ENCODE assay signal across 32 cellular contexts in the genomic region with DNA sequence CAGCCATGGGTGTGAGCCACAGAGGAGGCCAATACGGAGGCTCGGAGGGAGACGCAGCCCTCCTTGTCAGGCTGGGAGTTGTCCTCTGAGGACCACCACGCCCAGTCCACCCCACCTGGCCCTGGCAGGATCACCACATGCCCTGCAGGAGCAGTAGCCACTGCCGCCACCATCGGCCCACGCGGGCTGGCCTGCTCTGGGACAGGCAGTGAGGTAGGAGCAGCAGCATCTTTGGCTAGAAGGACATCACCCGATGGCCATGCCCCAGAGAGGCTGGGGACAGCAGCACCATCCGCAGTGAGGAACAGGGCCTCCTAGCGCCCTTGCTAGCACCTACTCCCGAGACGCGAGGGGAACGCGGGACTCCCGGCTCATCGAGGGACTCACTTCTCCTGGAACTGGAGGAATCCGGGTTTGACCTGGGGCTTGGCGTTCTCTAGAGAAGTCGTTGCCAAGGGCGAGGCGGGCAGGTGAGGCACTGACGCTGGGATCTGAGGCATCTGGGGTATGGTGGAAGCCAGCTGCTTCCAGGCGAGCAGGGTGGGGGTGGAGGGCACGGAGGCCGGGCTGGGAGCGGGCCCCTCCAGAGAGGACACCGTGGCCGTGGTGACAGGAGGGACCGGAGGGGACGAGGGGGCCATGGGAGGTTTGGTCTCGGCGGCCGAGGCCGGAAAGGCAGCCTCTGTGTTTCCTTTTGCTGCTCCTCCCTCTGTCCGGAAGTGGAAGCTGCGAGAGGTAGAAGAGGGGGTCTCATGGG.
"Had no signal": no experiment of that assay in that cellular context is flagged by ENCODE, and none has a peak within 500 bp of the region (broad histone marks: within the 10 kb centered on the region; RNA-seq: fewer than 3 reads in every experiment).

No MANE protein-coding gene starts in this region.

- FAIRE-seq: astrocyte, RCC 7860 had no signal

- H3K4me1 ChIP-seq: adrenal gland, breast epithelium had no signal

- H3K27ac Mint-ChIP-seq: activated CD4-positive, alpha-beta T cell treated with anti-CD3 and anti-CD28 coated beads for 36 hours; activated CD8-positive, alpha-beta T cell treated with anti-CD3 and anti-CD28 coated beads, Interleukin-2, amount 10 ng/mL, durations not matched to agents 7 days and 5 days; activated naive CD4-positive, alpha-beta T cell treated with anti-CD3 and anti-CD28 coated beads for 36 hours; activated naive CD4-positive, alpha-beta T cell treated with anti-CD3 and anti-CD28 coated beads, Interleukin-2, amount 50 U/mL, for 72 hours; activated T-cell treated with anti-CD3 and anti-CD28 coated beads, Interleukin-2, amount 50 U/mL, for 24 hours; activated T-helper 1 cell treated with anti-CD3 and anti-CD28 coated beads, Interleukin-12 subunit alpha, Interleukin-12 subunit beta, Interleukin-2, Interleukin-4 antibody, amounts not matched to agents 30 ng/mL and 10 ng/mL and 1 ng/mL, durations not matched to agents 14 hours and 24 hours and 36 hours; WTC11 had no signal

- H3K27me3 ChIP-seq: adrenal gland, body of pancreas, breast epithelium had no signal

- H3K36me3 Mint-ChIP-seq: activated naive CD4-positive, alpha-beta T cell treated with anti-CD3 and anti-CD28 coated beads, Interleukin-2, amount 50 U/mL, for 72 hours; WTC11 had no signal

- DNase-seq: activated CD4-positive, alpha-beta T cell treated with anti-CD3 and anti-CD28 coated beads for 36 hours; activated CD4-positive, alpha-beta T cell treated with anti-CD3 and anti-CD28 coated beads, Interleukin-2, amount 10 ng/mL, durations not matched to agents 7 days and 5 days; activated CD4-positive, alpha-beta T cell treated with anti-CD3 and anti-CD28 coated beads, Interleukin-2, amount 50 U/mL, for 48 hours; activated CD8-positive, alpha-beta T cell treated with anti-CD3 and anti-CD28 coated beads, Interleukin-2, amount 10 ng/mL, durations not matched to agents 7 days and 5 days; activated gamma-delta T cell treated with Interleukin-2 at 50 U/mL for 16 hours; activated naive CD4-positive, alpha-beta T cell treated with anti-CD3 and anti-CD28 coated beads for 36 hours; activated T-cell treated with anti-CD3 and anti-CD28 coated beads, Interleukin-2, amount 50 U/mL, for 24 hours; adrenal gland; body of pancreas; Karpas-422; KBM-7; NCI-H1105; NCI-H1417 treated with DMSO at 0.1 percent for 48 hours; NCI-H1930; NCI-H2081 treated with DMSO at 0.1 percent for 48 hours; NCI-H226; NCI-H446 treated with DMSO at 0.1 percent for 48 hours; NCI-H69; NK-92 treated with Interleukin-12 subunit alpha and Interleukin-12 subunit beta, amount 100 ng/mL, for 24 hours; PC-9; SIG-M5; SW 1271; T-helper 1 cell; T-helper 2 cell; T1000 had no signal

- H3K27ac ChIP-seq: adrenal gland, body of pancreas, breast epithelium, PC-9 had no signal

- H3K4me3 ChIP-seq: adrenal gland, body of pancreas, breast epithelium, PC-9 had no signal

- H3K9me3 Mint-ChIP-seq: activated CD4-positive, alpha-beta T cell treated with anti-CD3 and anti-CD28 coated beads, Interleukin-2, amount 10 ng/mL, durations not matched to agents 7 days and 5 days; activated naive CD4-positive, alpha-beta T cell treated with anti-CD3 and anti-CD28 coated beads for 36 hours; activated naive CD4-positive, alpha-beta T cell treated with anti-CD3 and anti-CD28 coated beads, Interleukin-2, amount 50 U/mL, for 72 hours; activated T-cell treated with anti-CD3 and anti-CD28 coated beads, Interleukin-2, amount 50 U/mL, for 24 hours; activated T-helper 1 cell treated with anti-CD3 and anti-CD28 coated beads, Interleukin-12 subunit alpha, Interleukin-12 subunit beta, Interleukin-2, Interleukin-4 antibody, amounts not matched to agents 30 ng/mL and 10 ng/mL and 1 ng/mL, durations not matched to agents 14 hours and 24 hours and 36 hours; WTC11 had no signal

- H3K36me3 ChIP-seq: adrenal gland, breast epithelium had no signal

- ATAC-seq: activated CD4-positive, alpha-beta T cell treated with anti-CD3 and anti-CD28 coated beads for 36 hours; activated CD4-positive, CD25-positive, alpha-beta regulatory T cell treated with anti-CD3 and anti-CD28 coated beads, Interleukin-2, amount 50 U/mL, for 24 hours; activated CD8-positive, alpha-beta T cell treated with anti-CD3 and anti-CD28 coated beads, Interleukin-2, amount 10 ng/mL, durations not matched to agents 7 days and 5 days; activated naive CD4-positive, alpha-beta T cell treated with anti-CD3 and anti-CD28 coated beads, Interleukin-2, amount 50 U/mL, for 72 hours; body of pancreas; WTC11 had no signal

- H3K27me3 Mint-ChIP-seq: activated CD4-positive, alpha-beta T cell treated with anti-CD3 and anti-CD28 coated beads for 36 hours; activated CD4-positive, alpha-beta T cell treated with anti-CD3 and anti-CD28 coated beads, Interleukin-2, amount 10 ng/mL, durations not matched to agents 7 days and 5 days; activated T-cell treated with anti-CD3 and anti-CD28 coated beads, Interleukin-2, amount 50 U/mL, for 24 hours had no signal

- H2AFZ ChIP-seq: PC-9 had no signal

- H3K9me3 ChIP-seq: adrenal gland, body of pancreas, breast epithelium had no signal

- H3K4me2 ChIP-seq: PC-9 had no signal

- H3K4me1 Mint-ChIP-seq: activated CD4-positive, alpha-beta T cell treated with anti-CD3 and anti-CD28 coated beads for 36 hours; activated CD4-positive, alpha-beta T cell treated with anti-CD3 and anti-CD28 coated beads, Interleukin-2, amount 10 ng/mL, durations not matched to agents 7 days and 5 days had no signal

- H3K4me3 Mint-ChIP-seq: activated CD4-positive, alpha-beta T cell treated with anti-CD3 and anti-CD28 coated beads for 36 hours; activated CD4-positive, alpha-beta T cell treated with anti-CD3 and anti-CD28 coated beads, Interleukin-2, amount 10 ng/mL, durations not matched to agents 7 days and 5 days; activated CD8-positive, alpha-beta T cell treated with anti-CD3 and anti-CD28 coated beads, Interleukin-2, amount 10 ng/mL, durations not matched to agents 7 days and 5 days; activated naive CD4-positive, alpha-beta T cell treated with anti-CD3 and anti-CD28 coated beads for 36 hours; activated T-cell treated with anti-CD3 and anti-CD28 coated beads, Interleukin-2, amount 50 U/mL, for 24 hours; activated T-helper 1 cell treated with anti-CD3 and anti-CD28 coated beads, Interleukin-12 subunit alpha, Interleukin-12 subunit beta, Interleukin-2, Interleukin-4 antibody, amounts not matched to agents 30 ng/mL and 10 ng/mL and 1 ng/mL, durations not matched to agents 14 hours and 24 hours and 36 hours; WTC11 had no signal
